ENCODE assay signal across 33 cellular contexts in the genomic region with DNA sequence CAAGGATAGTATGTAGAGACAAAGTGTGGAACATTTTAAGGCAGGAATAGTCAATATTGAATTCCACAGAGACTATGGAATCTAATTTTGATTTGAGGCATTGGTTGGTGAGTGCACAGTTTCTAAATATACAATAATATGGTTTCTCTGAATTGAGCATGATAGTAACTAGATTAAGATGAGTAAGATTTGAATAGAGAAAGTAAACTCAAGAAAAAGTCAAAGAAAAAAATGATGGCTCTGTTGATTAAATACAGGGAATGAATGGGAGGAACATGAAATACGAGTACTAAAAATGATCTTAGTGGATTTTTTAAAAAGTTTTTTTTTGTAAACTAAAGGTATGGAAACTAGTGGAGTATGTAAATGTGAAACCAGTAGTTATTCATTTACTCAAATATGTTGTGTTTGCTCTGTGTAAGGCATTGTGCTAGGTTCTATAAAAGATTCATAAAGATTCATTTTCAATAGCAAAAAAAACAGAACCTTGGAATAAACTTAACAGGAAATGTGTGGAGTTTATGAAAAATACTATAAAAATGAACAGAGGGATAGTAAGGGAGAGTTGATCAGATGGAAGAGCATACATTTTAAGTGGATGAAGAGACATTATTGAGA.
DNase-seq lines count a peak whose midpoint lies in the region; ATAC-seq and TF ChIP-seq lines count a peak whose summit lies in the region.
"Had no signal": no experiment of that assay in that cellular context is flagged by ENCODE, and none has a peak within 500 bp of the region (broad histone marks: within the 10 kb centered on the region; RNA-seq: fewer than 3 reads in every experiment).

No MANE protein-coding gene starts in this region.

- peaks cover 84% of the 10 kb centered on the region for H3F3A ChIP-seq in SU-DHL-6 (ENCODE audit: insufficient read depth)

- H3K36me3 ChIP-seq in SU-DHL-6 (ENCODE audit: low read length) = peaks cover 26% of the 10 kb centered on the region; the same call in 1 of the 2 replicates
- no peaks in the 10 kb centered on the region for H3K36me3 ChIP-seq in right atrium auricular region
- H3K36me3 ChIP-seq: esophagus squamous epithelium, prostate gland, sigmoid colon, upper lobe of right lung had no signal

- POLR2A ChIA-PET in activated CD4-positive, alpha-beta T cell treated with anti-CD3 and anti-CD28 coated beads for 36 hours (lab: Charles Lee) = interaction anchor here (0.7 kb wide), 1 partner anchor 141 kb away, joined by 3 read pairs; no protein-coding TSS in a partner anchor

- H3K27me3 Mint-ChIP-seq in activated CD4-positive, alpha-beta T cell treated with anti-CD3 and anti-CD28 coated beads for 36 hours = no peaks in the 10 kb centered on the region
- no peaks in the 10 kb centered on the region for H3K27me3 Mint-ChIP-seq in naive B cell
- H3K27me3 Mint-ChIP-seq: CD4-positive, CD25-positive, alpha-beta regulatory T cell; naive thymus-derived CD8-positive, alpha-beta T cell had no signal

- H3K36me3 Mint-ChIP-seq in activated CD4-positive, alpha-beta T cell treated with anti-CD3 and anti-CD28 coated beads for 36 hours (ENCODE audit: low read depth) = peaks cover 4% of the 10 kb centered on the region
- peaks cover 27 to 32% of the 10 kb centered on the region in 2 donors for H3K36me3 Mint-ChIP-seq in naive B cell
- H3K36me3 Mint-ChIP-seq: CD4-positive, CD25-positive, alpha-beta regulatory T cell; mesothelial cell of epicardium had no signal

- no peak overlapping the region for H3K4me3 ChIP-seq in SU-DHL-6 (ENCODE audit: insufficient read depth, low read length, poor library complexity, severe bottlenecking)
- H3K4me3 ChIP-seq in right atrium auricular region = no peak overlapping the region
- H3K4me3 ChIP-seq: esophagus squamous epithelium, prostate gland, sigmoid colon, upper lobe of right lung had no signal

- no peaks in the 10 kb centered on the region for H3K9me2 ChIP-seq in SU-DHL-6 (replicated peaks; ENCODE audit: insufficient read depth, low read length)

- intact Hi-C loops in activated CD4-positive, alpha-beta T cell treated with anti-CD3 and anti-CD28 coated beads for 36 hours (cut with DNase I, micrococcal nuclease) = no loop called here

- peak; percentile 75 for ATAC-seq in activated CD4-positive, alpha-beta T cell treated with anti-CD3 and anti-CD28 coated beads for 36 hours
- peak; percentile 65 for ATAC-seq in GM18511 (IDR thresholded peaks at IDR 0.05; ENCODE audit: unreplicated experiment)
- ATAC-seq in naive B cell (ENCODE audit: low read depth in 2 of 2) = no peak
- no peak for ATAC-seq in HG02852 (IDR thresholded peaks at IDR 0.05; ENCODE audit: unreplicated experiment)
- ATAC-seq: activated CD4-positive, CD25-positive, alpha-beta regulatory T cell treated with anti-CD3 and anti-CD28 coated beads, Interleukin-2, amount 50 U/mL, for 24 hours; activated CD8-positive, alpha-beta T cell treated with anti-CD3 and anti-CD28 coated beads, Interleukin-2, amount 10 ng/mL, durations not matched to agents 7 days and 5 days; naive thymus-derived CD8-positive, alpha-beta T cell; PC-3; stimulated activated naive CD8-positive, alpha-beta T cell treated with anti-CD3 and anti-CD28 coated beads, Interleukin-15, Interleukin-2, amounts not matched to agents 100 U/mL and 50 U/mL, for 24 hours; upper lobe of right lung had no signal

- TF ChIP-seq CTCF in SU-DHL-6 (IDR thresholded peaks at IDR 0.05; ENCODE audit: insufficient read depth, low read length, poor library complexity, severe bottlenecking) = no peak
- TF ChIP-seq CTCF in right atrium auricular region (IDR thresholded peaks at IDR 0.05) = no peak

- H3K79me2 ChIP-seq in SU-DHL-6 (ENCODE audit: insufficient read depth, low read length) = peaks cover 95% of the 10 kb centered on the region

- H3K9ac ChIP-seq in SU-DHL-6 (ENCODE audit: low read length) = no peak overlapping the region
- H3K9ac ChIP-seq: KMS-11 had no signal

- H3K9me3 ChIP-seq in SU-DHL-6 (ENCODE audit: insufficient read depth, low read length) = no peaks in the 10 kb centered on the region
- no peaks in the 10 kb centered on the region for H3K9me3 ChIP-seq in right atrium auricular region
- H3K9me3 ChIP-seq: esophagus squamous epithelium, prostate gland, sigmoid colon, upper lobe of right lung had no signal

- DNase-seq in activated CD4-positive, alpha-beta T cell treated with anti-CD3 and anti-CD28 coated beads for 36 hours = no peak
- DNase-seq in activated CD4-positive, alpha-beta T cell treated with anti-CD3 and anti-CD28 coated beads for 48 hours = no peak
- DNase-seq in naive B cell = no peak
- no peak for DNase-seq in right atrium auricular region (ENCODE audit: low spot score)
- no peak for DNase-seq in NCI-H526 treated with DMSO at 0.1 percent for 48 hours (lab: John Stamatoyannopoulos, UW)
- DNase-seq: activated CD8-positive, alpha-beta T cell treated with anti-CD3 and anti-CD28 coated beads, Interleukin-2, amount 10 ng/mL, durations not matched to agents 7 days and 5 days; activated gamma-delta T cell treated with Interleukin-2 at 50 U/mL for 16 hours; Calu3; CD4-positive, CD25-positive, alpha-beta regulatory T cell; DMS79 treated with DMSO at 0.1 percent for 48 hours; esophagus squamous epithelium; foreskin melanocyte; GF-D8; H9; MM.1S; naive thymus-derived CD8-positive, alpha-beta T cell; NCI-H2029 treated with DMSO at 0.1 percent for 48 hours; NCI-H524 treated with DMSO at 0.1 percent for 48 hours; nucleus accumbens; PC-3; sigmoid colon; stimulated activated CD4-positive, alpha-beta T cell treated with anti-CD3 and anti-CD28 coated beads, Interleukin-15, amount 100 ng/mL, for 24 hours; stimulated activated naive CD8-positive, alpha-beta T cell treated with anti-CD3 and anti-CD28 coated beads, Interleukin-15, Interleukin-2, amounts not matched to agents 100 U/mL and 50 U/mL, for 24 hours; T-helper 2 cell; upper lobe of right lung had no signal

- peaks cover 22% of the 10 kb centered on the region for H3K4me1 Mint-ChIP-seq in activated CD4-positive, alpha-beta T cell treated with anti-CD3 and anti-CD28 coated beads for 36 hours
- H3K4me1 Mint-ChIP-seq in naive B cell = peaks cover 48 to 66% (median 53%) of the 10 kb centered on the region in 3 donors

- H4K20me1 ChIP-seq in SU-DHL-6 (ENCODE audit: low read depth, low read length) = peaks cover 52% of the 10 kb centered on the region

- H3K4me2 ChIP-seq in SU-DHL-6 (ENCODE audit: low read depth, low read length, poor library complexity, severe bottlenecking) = peak overlapping the region; percentile 12
- H3K4me2 ChIP-seq: KMS-11 had no signal

- no peaks in the 10 kb centered on the region for H3K9me3 Mint-ChIP-seq in activated CD4-positive, alpha-beta T cell treated with anti-CD3 and anti-CD28 coated beads for 36 hours (ENCODE audit: low read depth)
- H3K9me3 Mint-ChIP-seq in naive B cell = peaks cover 0 to 6% (median 0%) of the 10 kb centered on the region in 7 donors
- H3K9me3 Mint-ChIP-seq: CD4-positive, CD25-positive, alpha-beta regulatory T cell; H9; mesothelial cell of epicardium; naive thymus-derived CD8-positive, alpha-beta T cell had no signal

- peak overlapping the region; percentile 29 for H3K27ac Mint-ChIP-seq in activated CD4-positive, alpha-beta T cell treated with anti-CD3 and anti-CD28 coated beads for 36 hours
- H3K27ac Mint-ChIP-seq in naive B cell = peak overlapping the region in 5 of 6 donors; percentile 8 to 95 (median 80)
- H3K27ac Mint-ChIP-seq: activated CD8-positive, alpha-beta T cell treated with anti-CD3 and anti-CD28 coated beads, Interleukin-2, amount 10 ng/mL, durations not matched to agents 7 days and 5 days; H9; mesothelial cell of epicardium had no signal

- CTCF ChIA-PET in activated CD4-positive, alpha-beta T cell treated with anti-CD3 and anti-CD28 coated beads for 36 hours (lab: Charles Lee) = no interaction called here

- H2AFZ ChIP-seq in SU-DHL-6 (ENCODE audit: low read depth, low read length, severe bottlenecking) = no peak overlapping the region

- H3K27ac ChIP-seq in SU-DHL-6 (ENCODE audit: low read depth, low read length) = peak overlapping the region; percentile 4; the same call in 1 of the 2 replicates
- H3K27ac ChIP-seq in right atrium auricular region = no peak overlapping the region
- H3K27ac ChIP-seq: 22Rv1, esophagus squamous epithelium, KMS-11, prostate gland, sigmoid colon, upper lobe of right lung had no signal

- no peaks in the 10 kb centered on the region for H3K4me1 ChIP-seq in right atrium auricular region
- H3K4me1 ChIP-seq: esophagus squamous epithelium, prostate gland, sigmoid colon, upper lobe of right lung had no signal

- H3K4me3 Mint-ChIP-seq in activated CD4-positive, alpha-beta T cell treated with anti-CD3 and anti-CD28 coated beads for 36 hours = no peak overlapping the region
- H3K4me3 Mint-ChIP-seq in naive B cell = peak overlapping the region in 4 of 8 donors; percentile 9 to 72 (median 31)
- H3K4me3 Mint-ChIP-seq: activated CD8-positive, alpha-beta T cell treated with anti-CD3 and anti-CD28 coated beads, Interleukin-2, amount 10 ng/mL, durations not matched to agents 7 days and 5 days; CD4-positive, CD25-positive, alpha-beta regulatory T cell; H9; mesothelial cell of epicardium; naive thymus-derived CD8-positive, alpha-beta T cell had no signal

- no peaks in the 10 kb centered on the region for H3K27me3 ChIP-seq in SU-DHL-6 (ENCODE audit: low read length)
- no peaks in the 10 kb centered on the region for H3K27me3 ChIP-seq in right atrium auricular region
- H3K27me3 ChIP-seq: esophagus squamous epithelium, sigmoid colon, upper lobe of right lung had no signal

Comparison
In these comparisons a context has a peak if more than half of its experiments do, and no peak if none do; other contexts are left out.
1. ATAC-seq: peak in activated CD4-positive, alpha-beta T cell treated with anti-CD3 and anti-CD28 coated beads for 36 hours (single experiment) and GM18511 (single experiment); none in naive B cell (0 of 2) and HG02852 (single experiment).